Comparison of ENCODE assay signal across 8 cellular contexts in the genomic region with DNA sequence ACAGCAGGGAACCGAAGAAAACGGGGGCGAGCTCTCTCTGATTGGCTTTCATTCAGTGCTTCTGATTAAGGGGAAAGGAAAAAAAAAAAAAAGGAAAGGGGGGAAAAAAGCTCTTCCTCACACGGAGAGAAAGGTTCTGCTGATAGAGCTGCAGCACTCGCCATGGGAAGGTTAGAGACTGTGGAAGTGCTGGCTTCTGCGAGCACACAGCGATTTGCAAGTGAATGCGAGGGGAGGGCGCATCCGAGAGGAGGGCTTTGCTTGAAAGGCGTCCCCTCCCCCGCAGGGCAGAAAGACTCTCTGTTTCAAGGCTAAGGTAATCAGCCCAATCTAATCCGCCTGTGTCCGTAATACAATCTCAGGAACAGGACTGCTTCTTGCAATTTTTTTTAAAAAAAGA. TPM values are rescaled to one million over a fixed set of nuclear protein-coding genes. Genes with fewer than 3 reads are reported as not detected.
A peak's percentile ranks its signal among the peaks of the same experiment; 100 is the strongest.
DNase-seq lines count a peak whose midpoint lies in the region; ATAC-seq and TF ChIP-seq lines count a peak whose summit lies in the region.

A gene (minus strand): TSS at position 222 of the 400 bp plus-strand sequence. CDS start 51,488 bp downstream, outside the sequence.

- H3K36me3 Mint-ChIP-seq in HFFc6 (ENCODE audit: low read depth), result no peaks in the 10 kb centered on the region
- no peaks in the 10 kb centered on the region for H3K36me3 Mint-ChIP-seq in naive thymus-derived CD8-positive, alpha-beta T cell
- no peaks in the 10 kb centered on the region for H3K36me3 Mint-ChIP-seq in activated T-cell treated with anti-CD3 and anti-CD28 coated beads, Interleukin-2, amount 50 U/mL, for 72 hours (ENCODE audit: insufficient read depth in 2 of 2)

- no peaks in the 10 kb centered on the region; the same call in 1 of the 2 replicates for H3K4me1 Mint-ChIP-seq in HFFc6 (ENCODE audit: low read depth)
- peaks cover 0 to under 1% (median 0%) of the 10 kb centered on the region in 4 donors for H3K4me1 Mint-ChIP-seq in naive thymus-derived CD8-positive, alpha-beta T cell
- H3K4me1 Mint-ChIP-seq in activated T-cell treated with anti-CD3 and anti-CD28 coated beads, Interleukin-2, amount 50 U/mL, for 72 hours (ENCODE audit: low read depth), result no peaks in the 10 kb centered on the region

- POLR2A ChIA-PET in GM10248 (lab: Yijun Ruan, JAX), result no interaction called here
- POLR2A ChIA-PET in naive thymus-derived CD8-positive, alpha-beta T cell (lab: Charles Lee), result no interaction called here

- DNase-seq in HFFc6, result no peak
- DNase-seq in SHP77 treated with DMSO at 0.1 percent for 48 hours (lab: John Stamatoyannopoulos, UW), result peak; percentile 93
- DNase-seq in glomerular visceral epithelial cell (ENCODE audit: extremely low spot score), result peak; percentile 42
- peak; percentile 66 for DNase-seq in putamen (ENCODE audit: low spot score)
- no peak for DNase-seq in GM10248 (ENCODE audit: extremely low spot score)
- DNase-seq in naive thymus-derived CD8-positive, alpha-beta T cell, result no peak
- no peak for DNase-seq in activated T-cell treated with anti-CD3 and anti-CD28 coated beads, Interleukin-2, amount 50 U/mL, for 72 hours

- no peak for TF ChIP-seq CTCF in HFFc6 (IDR thresholded peaks at IDR 0.05)
- TF ChIP-seq CTCF in GM10248 (IDR thresholded peaks at IDR 0.05; ENCODE audit: control extremely low read depth, extremely low read depth, low read depth, missing control alignments), result no peak

- ATAC-seq in HG03196 (IDR thresholded peaks at IDR 0.05; ENCODE audit: unreplicated experiment), result no peak
- no peak for ATAC-seq in naive thymus-derived CD8-positive, alpha-beta T cell
- no peak for ATAC-seq in activated T-cell treated with anti-CD3 and anti-CD28 coated beads, Interleukin-2, amount 50 U/mL, for 72 hours (replicated peaks in 1 of 2)

- peak within 1 kb of the TSS; percentile 76 for H3K4me3 Mint-ChIP-seq in HFFc6
- H3K4me3 Mint-ChIP-seq in naive thymus-derived CD8-positive, alpha-beta T cell, result no peak within 1 kb of the TSS
- H3K4me3 Mint-ChIP-seq in activated T-cell treated with anti-CD3 and anti-CD28 coated beads, Interleukin-2, amount 50 U/mL, for 72 hours, result no peak within 1 kb of the TSS

- CTCF ChIA-PET in GM10248 (lab: Yijun Ruan, JAX), result no interaction called here

- no peak within 1 kb of the TSS for H3K27ac Mint-ChIP-seq in HFFc6
- H3K27ac Mint-ChIP-seq in naive thymus-derived CD8-positive, alpha-beta T cell, result no peak within 1 kb of the TSS
- no peak within 1 kb of the TSS for H3K27ac Mint-ChIP-seq in activated T-cell treated with anti-CD3 and anti-CD28 coated beads, Interleukin-2, amount 50 U/mL, for 72 hours

- H3K9me3 Mint-ChIP-seq in HFFc6, result peaks cover 8% of the 10 kb centered on the region
- H3K9me3 Mint-ChIP-seq in naive thymus-derived CD8-positive, alpha-beta T cell, result peaks cover 0 to 16% (median 4%) of the 10 kb centered on the region in 9 donors
- H3K9me3 Mint-ChIP-seq in activated T-cell treated with anti-CD3 and anti-CD28 coated beads, Interleukin-2, amount 50 U/mL, for 72 hours, result peaks cover under 1 to 3% of the 10 kb centered on the region in 2 donors

- no peaks in the 10 kb centered on the region; the same call in 1 of the 2 replicates for H3K27me3 Mint-ChIP-seq in HFFc6 (ENCODE audit: insufficient read depth)
- no peaks in the 10 kb centered on the region for H3K27me3 Mint-ChIP-seq in naive thymus-derived CD8-positive, alpha-beta T cell
- H3K27me3 Mint-ChIP-seq in activated T-cell treated with anti-CD3 and anti-CD28 coated beads, Interleukin-2, amount 50 U/mL, for 72 hours (ENCODE audit: low read depth), result no peaks in the 10 kb centered on the region

RNA-seq across cellular contexts. Expression of the gene that starts here (rescaled TPM):
- under 1 TPM; 0.10 to 0.71 (median 0.17) TPM for total RNA-seq in HFFc6 (2021; fragmentation: NEBNext Ultra II Directional; extraction: Animal tissue kit (Norgen Biotek cat#: 25700))
- not detected for total RNA-seq in naive thymus-derived CD8-positive, alpha-beta T cell
- not detected for polyA plus RNA-seq in naive thymus-derived CD8-positive, alpha-beta T cell
- not detected for total RNA-seq in activated T-cell treated with anti-CD3 and anti-CD28 coated beads, Interleukin-2, amount 50 U/mL, for 72 hours

Comparison
In these comparisons a context has a peak if more than half of its experiments do, and no peak if none do; other contexts are left out.
1. DNase-seq: peak in SHP77 treated with DMSO at 0.1 percent for 48 hours (single experiment), glomerular visceral epithelial cell (single experiment) and putamen (single experiment); none in HFFc6 (single experiment), GM10248 (single experiment), naive thymus-derived CD8-positive, alpha-beta T cell (0 of 10) and activated T-cell treated with anti-CD3 and anti-CD28 coated beads, Interleukin-2, amount 50 U/mL, for 72 hours (0 of 2).